ENCODE assay signal across 21 cellular contexts in the genomic region with DNA sequence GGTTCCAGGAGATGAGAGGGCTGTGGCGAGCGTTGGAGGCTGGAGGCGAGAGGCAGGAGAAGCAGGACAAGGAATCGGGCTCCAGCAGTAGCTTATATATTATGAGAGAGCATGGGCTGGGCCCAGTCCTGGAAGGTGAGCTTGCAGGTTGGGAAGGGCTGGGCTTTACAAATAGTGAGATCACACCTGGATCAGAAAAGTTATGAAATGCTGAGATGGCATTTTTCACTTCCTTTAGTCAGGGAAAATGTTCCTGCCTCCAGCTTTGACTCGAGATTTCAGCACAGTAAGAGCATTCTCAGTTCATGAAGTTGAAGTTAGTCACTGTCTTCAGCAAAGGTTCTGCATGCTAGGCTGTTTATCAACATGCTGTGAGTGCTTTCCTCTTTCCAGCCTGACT. TPM values are rescaled to one million over a fixed set of nuclear protein-coding genes. Genes with fewer than 3 reads are reported as not detected.
"Had no signal": no experiment of that assay in that cellular context is flagged by ENCODE, and none has a peak within 500 bp of the region (broad histone marks: within the 10 kb centered on the region; RNA-seq: fewer than 3 reads in every experiment).

TSS of gene KRT6C (minus strand) at position 68 of the 400 bp plus-strand sequence. CDS start 68 bp downstream, outside the sequence.

- DNase-seq: activated CD4-positive, alpha-beta T cell treated with anti-CD3 and anti-CD28 coated beads, Interleukin-2, amount 50 U/mL, for 1 hour; activated CD4-positive, CD25-positive, alpha-beta regulatory T cell; adrenal gland; central memory CD4-positive, alpha-beta T cell; effector CD4-positive, alpha-beta T cell; heart right ventricle; naive B cell; ovary; stimulated activated CD4-positive, alpha-beta T cell treated with anti-CD3 and anti-CD28 coated beads, Interleukin-12 subunit alpha, Interleukin-12 subunit beta, amount 100 ng/mL, for 4 hours; stimulated activated CD4-positive, alpha-beta T cell treated with anti-CD3 and anti-CD28 coated beads, Interleukin-2, amount 100 ng/mL, for 24 hours; stomach had no signal

- H3K27me3 ChIP-seq: adrenal gland, ovary, stomach had no signal

- ATAC-seq: gastroesophageal sphincter, heart right ventricle, left lobe of liver had no signal

- FAIRE-seq: islet of Langerhans, urothelium cell line had no signal

- H3K27ac Mint-ChIP-seq: activated naive CD4-positive, alpha-beta T cell treated with anti-CD3 and anti-CD28 coated beads, Interleukin-2, amount 50 U/mL, for 24 hours; naive B cell; T-helper 2 cell treated with Interferon-gamma antibody and Interleukin-4, amounts not matched to agents 5 μg/mL and 100 μg/mL, for 36 hours had no signal

- H3K27ac ChIP-seq: adrenal gland, coronary artery, gastroesophageal sphincter, heart right ventricle, ovary, stomach, thoracic aorta had no signal

- H3K4me1 Mint-ChIP-seq: activated naive CD4-positive, alpha-beta T cell treated with anti-CD3 and anti-CD28 coated beads, Interleukin-2, amount 50 U/mL, for 24 hours; naive B cell had no signal

- H3K9me3 Mint-ChIP-seq: activated naive CD4-positive, alpha-beta T cell treated with anti-CD3 and anti-CD28 coated beads, Interleukin-2, amount 50 U/mL, for 24 hours; T-helper 2 cell treated with Interferon-gamma antibody and Interleukin-4, amounts not matched to agents 5 μg/mL and 100 μg/mL, for 36 hours had no signal

- H3K4me3 ChIP-seq: adrenal gland, coronary artery, gastroesophageal sphincter, heart right ventricle, ovary, stomach, thoracic aorta had no signal

- H3K4me1 ChIP-seq: adrenal gland, gastroesophageal sphincter, heart right ventricle, stomach had no signal

- H3K4me3 Mint-ChIP-seq: activated naive CD4-positive, alpha-beta T cell treated with anti-CD3 and anti-CD28 coated beads, Interleukin-2, amount 50 U/mL, for 24 hours; naive B cell; T-helper 2 cell treated with Interferon-gamma antibody and Interleukin-4, amounts not matched to agents 5 μg/mL and 100 μg/mL, for 36 hours had no signal

- H3K9me3 ChIP-seq: adrenal gland, gastroesophageal sphincter, ovary, stomach, thoracic aorta had no signal

- H3K36me3 Mint-ChIP-seq: activated naive CD4-positive, alpha-beta T cell treated with anti-CD3 and anti-CD28 coated beads, Interleukin-2, amount 50 U/mL, for 24 hours; naive B cell had no signal

- H3K36me3 ChIP-seq: adrenal gland, gastroesophageal sphincter, heart right ventricle, ovary, stomach, thoracic aorta had no signal

RNA-seq across cellular contexts. Expression of gene KRT6C, which starts in this region (rescaled TPM):
- total RNA-seq: activated CD8-positive, alpha-beta memory T cell treated with anti-CD3 and anti-CD28 coated beads for 36 hours; heart right ventricle; left lobe of liver; lung microvascular endothelial cell; thoracic aorta had no signal
- polyA plus RNA-seq: ovary had no signal
